ENCODE assay signal across 8 cellular contexts in genomic region chr15:90142216-90143175, GRCh38.
A peak's percentile ranks its signal among the peaks of the same experiment; 100 is the strongest.
DNase-seq lines count a peak whose midpoint lies in the region; ATAC-seq lines count a peak whose summit lies in the region.

No MANE protein-coding gene starts in this region.

- no peaks in the 10 kb centered on the region for H3K9me3 Mint-ChIP-seq in dendritic cell treated with granulocyte-macrophage colony-stimulating factor and Interleukin-4, amounts not matched to agents 40 ng/mL and 50 ng/mL, for 4 days

- ATAC-seq in GM19351 (IDR thresholded peaks at IDR 0.05; ENCODE audit: unreplicated experiment): no peak
- no peak for ATAC-seq in GM19023 (IDR thresholded peaks at IDR 0.05; ENCODE audit: unreplicated experiment)

- no peaks in the 10 kb centered on the region for H3K36me3 Mint-ChIP-seq in dendritic cell treated with granulocyte-macrophage colony-stimulating factor and Interleukin-4, amounts not matched to agents 40 ng/mL and 50 ng/mL, for 4 days (ENCODE audit: low read depth)

- DNase-seq in MV-4-11 (lab: John Stamatoyannopoulos, UW) (peak; percentile 76), NCI-H1417 (lab: John Stamatoyannopoulos, UW) (no peak), kidney tubule cell (ENCODE audit: low spot score) (no peak)
- peak; percentile 11 for DNase-seq in activated CD4-positive, alpha-beta T cell treated with anti-CD3 and anti-CD28 coated beads for 1 hour
- peak; percentile 19 for DNase-seq in stimulated activated CD8-positive, alpha-beta memory T cell treated with anti-CD3 and anti-CD28 coated beads, Interleukin-12 subunit alpha, Interleukin-12 subunit beta, amount 100 ng/mL, for 4 hours (ENCODE audit: low read depth)

- H3K27ac Mint-ChIP-seq in dendritic cell treated with granulocyte-macrophage colony-stimulating factor and Interleukin-4, amounts not matched to agents 40 ng/mL and 50 ng/mL, for 4 days: peak overlapping the region; percentile 24

- no peak overlapping the region for H3K4me3 Mint-ChIP-seq in dendritic cell treated with granulocyte-macrophage colony-stimulating factor and Interleukin-4, amounts not matched to agents 40 ng/mL and 50 ng/mL, for 4 days

- intact Hi-C loops in dendritic cell treated with granulocyte-macrophage colony-stimulating factor and Interleukin-4, amounts not matched to agents 40 ng/mL and 50 ng/mL, for 4 days (cut with micrococcal nuclease): no loop called here

- H3K4me1 Mint-ChIP-seq in dendritic cell treated with granulocyte-macrophage colony-stimulating factor and Interleukin-4, amounts not matched to agents 40 ng/mL and 50 ng/mL, for 4 days (ENCODE audit: low read depth): peaks cover 24% of the 10 kb centered on the region

- H3K27me3 Mint-ChIP-seq in dendritic cell treated with granulocyte-macrophage colony-stimulating factor and Interleukin-4, amounts not matched to agents 40 ng/mL and 50 ng/mL, for 4 days: peaks cover 14% of the 10 kb centered on the region

Comparison
In these comparisons a context has a peak if more than half of its experiments do, and no peak if none do; other contexts are left out.
1. DNase-seq: peak in MV-4-11 (single experiment), activated CD4-positive, alpha-beta T cell treated with anti-CD3 and anti-CD28 coated beads for 1 hour (single experiment) and stimulated activated CD8-positive, alpha-beta memory T cell treated with anti-CD3 and anti-CD28 coated beads, Interleukin-12 subunit alpha, Interleukin-12 subunit beta, amount 100 ng/mL, for 4 hours (single experiment); none in NCI-H1417 (0 of 3) and kidney tubule cell (single experiment).